Comparison of ENCODE assay signal across 23 cellular contexts in the genomic region with DNA sequence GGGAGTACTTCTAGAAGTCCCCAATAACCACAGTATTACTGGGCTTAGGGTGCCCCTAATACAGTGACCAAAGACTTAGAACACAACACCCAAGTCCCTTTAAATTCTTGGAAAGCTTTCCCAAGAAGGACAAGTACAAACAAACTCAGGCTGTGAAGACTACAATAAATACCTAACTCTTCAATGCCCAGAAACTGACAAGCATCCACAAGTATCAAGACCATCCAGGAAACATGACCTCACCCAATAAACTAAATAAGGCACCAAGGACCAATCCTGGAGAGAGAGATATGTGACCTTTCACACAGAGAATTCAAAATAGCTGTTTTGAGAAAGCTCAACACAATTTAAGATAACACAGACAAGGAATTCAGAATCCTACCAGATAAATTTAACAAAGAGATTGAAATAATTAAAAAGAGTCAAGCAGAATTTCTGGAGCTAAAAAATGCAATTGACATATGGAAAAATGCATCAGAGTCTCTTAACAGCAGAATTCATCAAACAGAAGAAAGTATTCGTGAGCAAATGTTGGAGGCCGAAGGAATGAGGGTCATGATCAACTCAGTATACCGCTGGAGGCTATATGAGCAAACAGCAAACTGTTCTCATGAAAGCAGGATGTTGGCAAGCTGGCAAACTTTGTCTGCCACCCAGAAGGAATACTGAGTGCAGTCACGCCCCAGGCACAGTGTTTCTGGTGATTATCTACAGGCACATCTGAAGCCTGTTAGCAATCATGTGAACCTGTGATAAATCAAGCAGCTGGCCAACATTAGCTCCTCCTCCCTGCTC.
A peak's percentile ranks its signal among the peaks of the same experiment; 100 is the strongest.
DNase-seq lines count a peak whose midpoint lies in the region; ATAC-seq and TF ChIP-seq lines count a peak whose summit lies in the region.
"Had no signal": no experiment of that assay in that cellular context is flagged by ENCODE, and none has a peak within 500 bp of the region (broad histone marks: within the 10 kb centered on the region; RNA-seq: fewer than 3 reads in every experiment).

No MANE protein-coding gene starts in this region.

- H3K4me3 ChIP-seq in BE2C (ENCODE audit: low read depth, low read length): no peak overlapping the region
- H3K4me3 ChIP-seq in coronary artery: no peak overlapping the region
- H3K4me3 ChIP-seq: Peyer's patch, SJSA1 had no signal

- ATAC-seq in foreskin keratinocyte: peak; percentile 29
- ATAC-seq: Right ventricle myocardium inferior had no signal

- H3K27me3 ChIP-seq in BE2C (no peaks in the 10 kb centered on the region), foreskin keratinocyte (no peaks in the 10 kb centered on the region)
- H3K27me3 ChIP-seq: Peyer's patch, SJSA1 had no signal

- H3K27ac ChIP-seq in foreskin keratinocyte (no peak overlapping the region), coronary artery (no peak overlapping the region)
- H3K27ac ChIP-seq: Peyer's patch, SJSA1 had no signal

- peak; percentile 36 for DNase-seq in BE2C
- peak; percentile 0 for DNase-seq in GM04503 (ENCODE audit: low read depth)
- DNase-seq in T1000 (lab: John Stamatoyannopoulos, UW): peak; percentile 58
- peak; percentile 76 to 88 for DNase-seq in foreskin keratinocyte
- no peak for DNase-seq in NCI-H2107 treated with DMSO at 0.1 percent for 48 hours (lab: John Stamatoyannopoulos, UW; ENCODE audit: unreplicated experiment)
- DNase-seq in DMS 273 (lab: John Stamatoyannopoulos, UW; ENCODE audit: unreplicated experiment): no peak
- DNase-seq in coronary artery (ENCODE audit: low spot score): no peak
- DNase-seq in cerebellar cortex (ENCODE audit: low spot score): no peak
- DNase-seq: CD4-positive, alpha-beta T cell; COR-L47; DND-41; GDM1; HCEC 1CT; KG1; MV-4-11; NCI-H1105 treated with DMSO at 0.1 percent for 48 hours; NCI-H2029 treated with DMSO at 0.1 percent for 48 hours; NCI-H2171 treated with DMSO at 0.1 percent for 48 hours; NCI-H524 treated with DMSO at 0.1 percent for 48 hours; NCI-H82; Peyer's patch had no signal

- peaks cover 3% of the 10 kb centered on the region; the same call in 1 of the 2 replicates for H3K9me3 ChIP-seq in BE2C
- H3K9me3 ChIP-seq: Peyer's patch, SJSA1 had no signal

- H3K4me1 ChIP-seq in BE2C (no peaks in the 10 kb centered on the region), foreskin keratinocyte (no peaks in the 10 kb centered on the region)
- H3K4me1 ChIP-seq: Peyer's patch, SJSA1 had no signal

- no peaks in the 10 kb centered on the region for H3K36me3 ChIP-seq in BE2C
- H3K36me3 ChIP-seq: Peyer's patch, SJSA1 had no signal

- TF ChIP-seq CTCF in BE2C (IDR thresholded peaks at IDR 0.05; ENCODE audit: low read depth, low read length) (no peak), foreskin keratinocyte (conservative IDR thresholded peaks at IDR 0.05) (no peak), coronary artery (IDR thresholded peaks at IDR 0.05) (no peak)

Comparison
In these comparisons a context has a peak if more than half of its experiments do, and no peak if none do; other contexts are left out.
1. DNase-seq: peak in BE2C (single experiment), GM04503 (single experiment), T1000 (single experiment) and foreskin keratinocyte (2 of 2); none in NCI-H2107 treated with DMSO at 0.1 percent for 48 hours (single experiment), DMS 273 (single experiment), coronary artery (single experiment) and cerebellar cortex (single experiment).